ENCODE assay signal across 8 cellular contexts in genomic region chr20:34954905-34955231, GRCh38. TPM values are rescaled to one million over a fixed set of nuclear protein-coding genes. Genes with fewer than 3 reads are reported as not detected.
DNase-seq lines count a peak whose midpoint lies in the region; ATAC-seq, FAIRE-seq and TF ChIP-seq lines count a peak whose summit lies in the region.

No MANE protein-coding gene starts in this region.

- no peaks in the 10 kb centered on the region for H3K9me3 Mint-ChIP-seq in Calu3 (ENCODE audit: low read depth, unreplicated experiment)
- no peaks in the 10 kb centered on the region for H3K9me3 Mint-ChIP-seq in progenitor cell of endocrine pancreas (ENCODE audit: low read depth)

- CTCF ChIA-PET in Calu3 (lab: Charles Lee), result interaction anchor here (4.8 kb wide), 1 partner anchor 81 kb away, joined by 107 read pairs; the partner anchor contains the start of genes ACSS2 and GGT7

- H3K36me3 Mint-ChIP-seq in Calu3 (ENCODE audit: insufficient read depth, unreplicated experiment) (peaks cover 21% of the 10 kb centered on the region), progenitor cell of endocrine pancreas (ENCODE audit: insufficient read depth) (peaks cover 7% of the 10 kb centered on the region)

- no peaks in the 10 kb centered on the region for H3K27me3 Mint-ChIP-seq in Calu3 (ENCODE audit: unreplicated experiment)
- peaks cover 6% of the 10 kb centered on the region for H3K27me3 Mint-ChIP-seq in progenitor cell of endocrine pancreas

- peak; percentile 13 for ATAC-seq in HG03520 (IDR thresholded peaks at IDR 0.05; ENCODE audit: unreplicated experiment)
- ATAC-seq in GM21737 (IDR thresholded peaks at IDR 0.05; ENCODE audit: unreplicated experiment), result no peak
- ATAC-seq in HG03442 (IDR thresholded peaks at IDR 0.05; ENCODE audit: unreplicated experiment), result no peak

- H3K4me3 ChIP-seq in fibroblast of villous mesenchyme (ENCODE audit: low read depth, low read length), result peak overlapping the region; percentile 76

- FAIRE-seq in GM19239 (lab: Jason Lieb, UNC), result no peak

- BruUV-seq in Calu3 (replicated peaks; lab: Mats Ljungman, UMichigan), result no TSS peak

- peak overlapping the region; percentile 86 for H3K27ac Mint-ChIP-seq in Calu3 (ENCODE audit: unreplicated experiment)
- H3K27ac Mint-ChIP-seq in progenitor cell of endocrine pancreas, result peak overlapping the region; percentile 99

- peak; percentile 50 for DNase-seq in Calu3
- DNase-seq in fibroblast of villous mesenchyme (ENCODE audit: low read depth), result peak; percentile 38
- no peak for DNase-seq in progenitor cell of endocrine pancreas (ENCODE audit: low spot score, unreplicated experiment)
- no peak for DNase-seq in GM19239 (ENCODE audit: insufficient read length, low spot score)

- H3K4me1 Mint-ChIP-seq in Calu3 (ENCODE audit: low read depth, unreplicated experiment) (peaks cover 21% of the 10 kb centered on the region), progenitor cell of endocrine pancreas (ENCODE audit: low read depth) (peaks cover 21% of the 10 kb centered on the region)

- H3K27ac ChIP-seq in VCaP, result peak overlapping the region; percentile 93

- intact Hi-C loops in Calu3 (cut with micrococcal nuclease; ENCODE audit: unreplicated experiment), result no loop called here

- peak overlapping the region; percentile 95 for H3K4me3 Mint-ChIP-seq in Calu3 (ENCODE audit: low read depth, unreplicated experiment)
- peak overlapping the region; percentile 95 for H3K4me3 Mint-ChIP-seq in progenitor cell of endocrine pancreas (ENCODE audit: low read depth)

- TF ChIP-seq CTCF in Calu3 (IDR thresholded peaks at IDR 0.05; ENCODE audit: unreplicated experiment), result no peak
- no peak for TF ChIP-seq CTCF in VCaP (conservative IDR thresholded peaks at IDR 0.05)
- TF ChIP-seq CTCF in fibroblast of villous mesenchyme (IDR thresholded peaks at IDR 0.05; ENCODE audit: insufficient read depth, low read depth, low read length), result no peak
- TF ChIP-seq CTCF in progenitor cell of endocrine pancreas (IDR thresholded peaks at IDR 0.05; ENCODE audit: unreplicated experiment), result no peak

RNA-seq across cellular contexts. Expression of gene GSS, which starts 0.7 kb away (rescaled TPM):
- total RNA-seq in Calu3 (2022) (110 and 116 TPM in 2 replicates), fibroblast of villous mesenchyme (71.2 and 74.1 TPM in 2 replicates), progenitor cell of endocrine pancreas (71.5 and 72.5 TPM in 2 replicates)

RNA-seq across cellular contexts. Expression of gene MYH7B, which starts 0.8 kb away (rescaled TPM):
- total RNA-seq in Calu3 (2022), result 0.52 and 0.73 TPM in 2 replicates
- under 0.01 TPM in 1 of 2 replicates, not detected in the other for total RNA-seq in fibroblast of villous mesenchyme
- total RNA-seq in progenitor cell of endocrine pancreas, result 0.98 and 1.2 TPM in 2 replicates

Comparison
In these comparisons a context has a peak if more than half of its experiments do, and no peak if none do; other contexts are left out.
1. DNase-seq: peak in Calu3 (single experiment) and fibroblast of villous mesenchyme (single experiment); none in progenitor cell of endocrine pancreas (single experiment) and GM19239 (single experiment).